In genomic region chr1:223229756-223230155, GRCh38 we compare ENCODE assay signal across 16 cellular contexts.
A peak's percentile ranks its signal among the peaks of the same experiment; 100 is the strongest.
DNase-seq lines count a peak whose midpoint lies in the region; ATAC-seq, FAIRE-seq and TF ChIP-seq lines count a peak whose summit lies in the region.
"Had no signal": no experiment of that assay in that cellular context is flagged by ENCODE, and none has a peak within 500 bp of the region (broad histone marks: within the 10 kb centered on the region; RNA-seq: fewer than 3 reads in every experiment).

No MANE protein-coding gene starts in this region.

- H3K79me2 ChIP-seq in DND-41 (ENCODE audit: insufficient read depth, low read length) = no peaks in the 10 kb centered on the region

- no peak for FAIRE-seq in frontal cortex (lab: Jason Lieb, UNC)

- ATAC-seq in DND-41 (ENCODE audit: insufficient read depth, low read depth) = peak; percentile 60
- peak; percentile 20 to 21 for ATAC-seq in naive thymus-derived CD8-positive, alpha-beta T cell

- no peaks in the 10 kb centered on the region for H3K9me3 ChIP-seq in DND-41 (ENCODE audit: insufficient read depth, low read length, severe bottlenecking)
- H3K9me3 ChIP-seq: BLaER1 treated with 17β-estradiol and CSF1 and Interleukin-3, amounts not matched to agents 10 nM and 100 nM; esophagus muscularis mucosa; prostate gland; transverse colon had no signal

- DNase-seq in DND-41 (peak; percentile 23), dermis blood vessel endothelial cell (no peak), GM10266 (ENCODE audit: extremely low spot score) (no peak), frontal cortex (ENCODE audit: low spot score in 2 of 2) (no peak)
- no peak for DNase-seq in Jurkat, Clone E6-1 (ENCODE audit: low read depth, low spot score)
- DNase-seq in activated naive CD8-positive, alpha-beta T cell treated with anti-CD3 and anti-CD28 coated beads for 36 hours = no peak
- DNase-seq in naive thymus-derived CD8-positive, alpha-beta T cell = no peak
- DNase-seq: anterior cingulate cortex, cortex of kidney, NCI-H2081 treated with DMSO at 0.1 percent for 48 hours, NCI-H774, RPMI8226, transverse colon had no signal

- H4K20me1 ChIP-seq in DND-41 (ENCODE audit: insufficient read depth, low read length) = no peaks in the 10 kb centered on the region
- H4K20me1 ChIP-seq: BLaER1 treated with 17β-estradiol and CSF1 and Interleukin-3, amounts not matched to agents 10 nM and 100 nM had no signal

- no peaks in the 10 kb centered on the region for H3K36me3 Mint-ChIP-seq in activated naive CD8-positive, alpha-beta T cell treated with anti-CD3 and anti-CD28 coated beads for 36 hours
- H3K36me3 Mint-ChIP-seq in naive thymus-derived CD8-positive, alpha-beta T cell = peaks cover 0 to 3% (median 0%) of the 10 kb centered on the region in 3 donors

- peak overlapping the region; percentile 23 for H3K4me2 ChIP-seq in DND-41 (ENCODE audit: insufficient read depth, low read length)
- H3K4me2 ChIP-seq: BLaER1 treated with 17β-estradiol and CSF1 and Interleukin-3, amounts not matched to agents 10 nM and 100 nM had no signal

- peak overlapping the region; percentile 63 for H3K27ac ChIP-seq in DND-41 (ENCODE audit: low read length)
- H3K27ac ChIP-seq: BLaER1 treated with 17β-estradiol and CSF1 and Interleukin-3, amounts not matched to agents 10 nM and 100 nM; esophagus muscularis mucosa; prostate gland; transverse colon had no signal

- H3K4me3 Mint-ChIP-seq in activated naive CD8-positive, alpha-beta T cell treated with anti-CD3 and anti-CD28 coated beads for 36 hours = no peak overlapping the region
- H3K4me3 Mint-ChIP-seq in naive thymus-derived CD8-positive, alpha-beta T cell = peak overlapping the region; percentile 35 to 78 (median 67)

- H3K9ac ChIP-seq in DND-41 (ENCODE audit: low read depth, low read length) = no peak overlapping the region
- H3K9ac ChIP-seq: BLaER1 treated with 17β-estradiol and CSF1 and Interleukin-3, amounts not matched to agents 10 nM and 100 nM had no signal

- POLR2A ChIA-PET in naive thymus-derived CD8-positive, alpha-beta T cell (lab: Charles Lee) = interaction anchor here (0.7 to 1.6 kb wide), 3 partner anchors 86 to 1515 kb away, joined by 3 to 4 read pairs (median 3); partner anchors contain the start of gene TLR5

- no peaks in the 10 kb centered on the region for H3K36me3 ChIP-seq in DND-41 (ENCODE audit: insufficient read depth, low read length)
- H3K36me3 ChIP-seq: BLaER1 treated with 17β-estradiol and CSF1 and Interleukin-3, amounts not matched to agents 10 nM and 100 nM; esophagus muscularis mucosa; prostate gland; transverse colon had no signal

- H3K27me3 ChIP-seq in DND-41 (ENCODE audit: insufficient read depth, low read length, poor library complexity) = no peaks in the 10 kb centered on the region
- H3K27me3 ChIP-seq: BLaER1 treated with 17β-estradiol and CSF1 and Interleukin-3, amounts not matched to agents 10 nM and 100 nM; esophagus muscularis mucosa; transverse colon had no signal

- TF ChIP-seq CTCF in DND-41 (IDR thresholded peaks at IDR 0.05; ENCODE audit: borderline replicate concordance, extremely low read depth, low read length, poor library complexity, severe bottlenecking) = no peak
- no peak for TF ChIP-seq CTCF in GM10266 (IDR thresholded peaks at IDR 0.05; ENCODE audit: control insufficient read depth, insufficient read depth, low read depth, missing control alignments)

- peaks cover 38% of the 10 kb centered on the region for H3K4me1 Mint-ChIP-seq in activated naive CD8-positive, alpha-beta T cell treated with anti-CD3 and anti-CD28 coated beads for 36 hours
- H3K4me1 Mint-ChIP-seq in naive thymus-derived CD8-positive, alpha-beta T cell = peaks cover 25 to 85% (median 69%) of the 10 kb centered on the region in 4 donors

- H3K4me1 ChIP-seq in DND-41 (ENCODE audit: insufficient read depth, low read length) = peaks cover 32% of the 10 kb centered on the region
- H3K4me1 ChIP-seq: prostate gland, transverse colon had no signal

- H3K27ac Mint-ChIP-seq in activated naive CD8-positive, alpha-beta T cell treated with anti-CD3 and anti-CD28 coated beads for 36 hours = peak overlapping the region; percentile 75
- H3K27ac Mint-ChIP-seq in naive thymus-derived CD8-positive, alpha-beta T cell = peak overlapping the region; percentile 82 to 98 (median 92)

- H2AFZ ChIP-seq in DND-41 (ENCODE audit: low read depth, low read length) = 0 out of 2 replicates have a peak overlapping the region, but pooled peaks have one; percentile 23

- no peaks in the 10 kb centered on the region for H3K27me3 Mint-ChIP-seq in activated naive CD8-positive, alpha-beta T cell treated with anti-CD3 and anti-CD28 coated beads for 36 hours
- H3K27me3 Mint-ChIP-seq in naive thymus-derived CD8-positive, alpha-beta T cell = no peaks in the 10 kb centered on the region

- H3K9me3 Mint-ChIP-seq in activated naive CD8-positive, alpha-beta T cell treated with anti-CD3 and anti-CD28 coated beads for 36 hours = no peaks in the 10 kb centered on the region
- peaks cover 0 to under 1% (median 0%) of the 10 kb centered on the region in 9 donors for H3K9me3 Mint-ChIP-seq in naive thymus-derived CD8-positive, alpha-beta T cell

- no peak overlapping the region for H3K4me3 ChIP-seq in DND-41 (ENCODE audit: low read depth in 1 of 2, low read length in 2 of 2)
- H3K4me3 ChIP-seq in Jurkat, Clone E6-1 (ENCODE audit: low read length) = peak overlapping the region; percentile 10
- H3K4me3 ChIP-seq: BLaER1 treated with 17β-estradiol and CSF1 and Interleukin-3, amounts not matched to agents 10 nM and 100 nM; esophagus muscularis mucosa; prostate gland; transverse colon had no signal
